Comparison of ENCODE assay signal across 17 cellular contexts in genomic region chrX:43702660-43703059, GRCh38. TPM values are rescaled to one million over a fixed set of nuclear protein-coding genes. Genes with fewer than 3 reads are reported as not detected.
DNase-seq lines count a peak whose midpoint lies in the region; ATAC-seq, FAIRE-seq and TF ChIP-seq lines count a peak whose summit lies in the region.
"Had no signal": no experiment of that assay in that cellular context is flagged by ENCODE, and none has a peak within 500 bp of the region (broad histone marks: within the 10 kb centered on the region; RNA-seq: fewer than 3 reads in every experiment).

No MANE protein-coding gene starts in this region.

- intact Hi-C loops in spleen (cut with DNase I; ENCODE audit: low total_unique reads) = no loop called here

- H3K36me3 ChIP-seq in liver (ENCODE audit: control insufficient read depth in 4 of 4, insufficient read depth in 3 of 4, low read depth in 1 of 4, low read length in 3 of 4) = no peaks in the 10 kb centered on the region
- no peaks in the 10 kb centered on the region for H3K36me3 ChIP-seq in small intestine (ENCODE audit: control insufficient read depth in 2 of 2, insufficient read depth in 2 of 2, low read length in 2 of 2)
- no peaks in the 10 kb centered on the region for H3K36me3 ChIP-seq in spleen

- TF ChIP-seq POLR2A in spleen (IDR thresholded peaks at IDR 0.05) = no peak

- peaks cover 9 to 30% (median 25%) of the 10 kb centered on the region in 4 donors for H3K4me1 ChIP-seq in liver (ENCODE audit: control insufficient read depth in 4 of 4, insufficient read depth in 4 of 4, low read length in 3 of 4)
- H3K4me1 ChIP-seq in small intestine (ENCODE audit: control insufficient read depth in 2 of 2, insufficient read depth in 1 of 2, low read depth in 1 of 2, low read length in 1 of 2) = no peaks in the 10 kb centered on the region
- no peaks in the 10 kb centered on the region for H3K4me1 ChIP-seq in spleen

- TF ChIP-seq RAD21 in liver (IDR thresholded peaks at IDR 0.05) = no peak

- peak overlapping the region; percentile 61 to 77 for H3K27ac ChIP-seq in liver (ENCODE audit: low read depth in 1 of 2, low read length in 2 of 2)
- H3K27ac ChIP-seq in small intestine (ENCODE audit: low read depth in 1 of 2, low read length in 1 of 2) = peak overlapping the region; percentile 32 to 83
- H3K27ac ChIP-seq in spleen = peak overlapping the region in 1 of 8 donors; percentile 7
- H3K27ac ChIP-seq in substantia nigra (ENCODE audit: low read depth, low read length, poor library complexity, severe bottlenecking) = no peak overlapping the region

- H3K9ac ChIP-seq in liver (ENCODE audit: low read depth in 1 of 2, low read length in 2 of 2) = peak overlapping the region in 1 of 2 donors; percentile 28

- ATAC-seq in GM18519 (IDR thresholded peaks at IDR 0.05; ENCODE audit: low FRiP score, unreplicated experiment) = no peak
- ATAC-seq: T-helper 17 cell had no signal

- H3K27me3 ChIP-seq in liver (ENCODE audit: control insufficient read depth in 4 of 4, insufficient read depth in 4 of 4, low read length in 3 of 4) (no peaks in the 10 kb centered on the region), small intestine (ENCODE audit: control insufficient read depth in 2 of 2, insufficient read depth in 2 of 2, low read length in 2 of 2) (no peaks in the 10 kb centered on the region), spleen (replicated peaks in 1 of 7) (peaks cover 0 to 10% (median 0%) of the 10 kb centered on the region in 7 donors)

- H3K4me3 ChIP-seq in liver (ENCODE audit: low read depth in 1 of 3, low read length in 3 of 3) = no peak overlapping the region
- no peak overlapping the region for H3K4me3 ChIP-seq in small intestine (ENCODE audit: low read depth in 1 of 2, low read length in 2 of 2)
- H3K4me3 ChIP-seq in spleen = no peak overlapping the region
- H3K4me3 ChIP-seq: dorsolateral prefrontal cortex had no signal

- DNase-seq in NCI-H2081 treated with DMSO at 0.1 percent for 48 hours (lab: John Stamatoyannopoulos, UW) (peak; percentile 20), dermis microvascular lymphatic vessel endothelial cell (ENCODE audit: low read depth in 2 of 2) (peak; percentile 68), small intestine (peak; percentile 49), NCI-H1436 (lab: John Stamatoyannopoulos, UW) (no peak), spleen (no peak), substantia nigra (lab: John Stamatoyannopoulos, UW) (no peak)
- DNase-seq: activated gamma-delta T cell; dorsolateral prefrontal cortex; GDM1; H9; MM.1S; NCI-H2029; NCI-H69; stimulated activated CD4-positive, alpha-beta T cell treated with anti-CD3 and anti-CD28 coated beads, Interleukin-4, amount 100 ng/mL, for 4 hours; T-helper 17 cell had no signal

- no peaks in the 10 kb centered on the region for H3K9me3 ChIP-seq in liver (ENCODE audit: control insufficient read depth in 4 of 4, low read length in 3 of 4)
- no peaks in the 10 kb centered on the region for H3K9me3 ChIP-seq in small intestine (ENCODE audit: control insufficient read depth, low read depth)
- H3K9me3 ChIP-seq in spleen = no peaks in the 10 kb centered on the region

- 26% methylated on average over 2 of the region's 2 CpGs for WGBS in liver
- 14 to 53% (median 29%) methylated on average over 2 of the region's 2 CpGs for WGBS in small intestine, 3 donors
- WGBS in spleen, 5 donors = 39 to 94% (median 65%) methylated on average over 2 of the region's 2 CpGs

- TF ChIP-seq CTCF in liver (IDR thresholded peaks at IDR 0.05; ENCODE audit: low read depth, low read length, missing input control) (no peak), spleen (IDR thresholded peaks at IDR 0.05 in 8 of 11, conservative IDR thresholded peaks at IDR 0.05 in 3 of 11) (no peak)

- FAIRE-seq in small intestine (lab: Jason Lieb, UNC) = no peak

TF ChIP-seq in liver, 16 proteins besides CTCF, POLR2A, EP300 and RAD21:
- no peak for TF ChIP-seq FOXA2 (IDR thresholded peaks at IDR 0.05)
- no peak for TF ChIP-seq REST (IDR thresholded peaks at IDR 0.05)
- TF ChIP-seq HNF4G (IDR thresholded peaks at IDR 0.05) = no peak
- no peak for TF ChIP-seq RXRA (IDR thresholded peaks at IDR 0.05)
- TF ChIP-seq HNF4A (conservative IDR thresholded peaks at IDR 0.05) = no peak
- TF ChIP-seq ZBTB33 (IDR thresholded peaks at IDR 0.05) = no peak
- no peak for TF ChIP-seq JUND (IDR thresholded peaks at IDR 0.05)
- no peak for TF ChIP-seq GABPA (IDR thresholded peaks at IDR 0.05 in 1 of 2, conservative IDR thresholded peaks at IDR 0.05 in 1 of 2)
- no peak for TF ChIP-seq NR2F2 (IDR thresholded peaks at IDR 0.05)
- no peak for TF ChIP-seq EGR1 (IDR thresholded peaks at IDR 0.05; ENCODE audit: low read depth in 2 of 2)
- TF ChIP-seq TAF1 (conservative IDR thresholded peaks at IDR 0.05) = no peak
- TF ChIP-seq SP1 (IDR thresholded peaks at IDR 0.05) = no peak
- TF ChIP-seq MAX (IDR thresholded peaks at IDR 0.05) = no peak
- TF ChIP-seq ATF3 (IDR thresholded peaks at IDR 0.05) = no peak

RNA-seq across cellular contexts. Expression of gene MAOA, which starts 46.6 kb away (rescaled TPM):
- total RNA-seq in dermis microvascular lymphatic vessel endothelial cell = 129 and 139 TPM in 2 replicates
- total RNA-seq in liver = 10 to 100 TPM; 41.0 to 94.2 TPM
- 10 to 100 TPM; 64.8 to 85.8 TPM for polyA plus RNA-seq in liver
- 100 to 1,000 TPM; 170 to 348 (median 180) TPM for polyA plus RNA-seq in small intestine
- total RNA-seq in spleen = 10 to 100 TPM in 3 of 7 donors, 1 to 10 TPM in 4; 1.5 to 24.9 (median 8.9) TPM
- 1 to 10 TPM; 3.8 to 7.2 (median 6.1) TPM for polyA plus RNA-seq in spleen

Comparison
In these comparisons a context has a peak if more than half of its experiments do, and no peak if none do; other contexts are left out.
1. DNase-seq: peak in NCI-H2081 treated with DMSO at 0.1 percent for 48 hours (single experiment), dermis microvascular lymphatic vessel endothelial cell (2 of 2) and small intestine (single experiment); none in NCI-H1436 (single experiment), spleen (single experiment) and substantia nigra (0 of 49).